Comparison of ENCODE assay signal across 26 cellular contexts in the genomic region with DNA sequence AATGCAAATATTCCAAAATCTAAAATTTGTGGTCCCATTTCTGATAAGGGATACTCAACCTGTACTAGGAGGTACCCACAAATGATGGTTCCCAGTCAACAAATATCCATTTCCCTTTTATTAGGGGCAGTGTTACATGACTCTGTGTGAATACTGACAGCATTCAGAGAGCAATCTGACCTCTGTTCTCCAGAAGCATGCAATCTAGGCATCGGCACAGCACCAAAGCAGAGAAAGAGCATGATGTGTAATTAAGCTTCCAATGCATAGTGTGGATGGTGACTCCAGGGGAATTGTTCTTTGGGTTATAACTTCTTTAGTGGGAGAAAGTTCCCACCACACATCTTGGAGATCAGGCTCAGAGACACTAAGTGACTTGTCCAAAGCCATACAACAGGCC.
DNase-seq lines count a peak whose midpoint lies in the region; ATAC-seq, FAIRE-seq and TF ChIP-seq lines count a peak whose summit lies in the region.
"Had no signal": no experiment of that assay in that cellular context is flagged by ENCODE, and none has a peak within 500 bp of the region (broad histone marks: within the 10 kb centered on the region; RNA-seq: fewer than 3 reads in every experiment).

No MANE protein-coding gene starts in this region.

- no peak for FAIRE-seq in HepG2 (lab: Jason Lieb, UNC)
- FAIRE-seq: A204.1, GM12878, GM12892, GM18507 had no signal

- no peak overlapping the region for H3K4me3 Mint-ChIP-seq in natural killer cell treated with Interleukin-12 subunit alpha and Interleukin-12 subunit beta and Interleukin-15 and Interleukin-18, amount 100 ng/mL, for 72 hours
- H3K4me3 Mint-ChIP-seq: CD14-positive monocyte; CD4-positive, alpha-beta memory T cell; CD4-positive, CD25-positive, alpha-beta regulatory T cell; CD8-positive, alpha-beta memory T cell had no signal

- no peaks in the 10 kb centered on the region for H3K9me3 Mint-ChIP-seq in natural killer cell treated with Interleukin-12 subunit alpha and Interleukin-12 subunit beta and Interleukin-15 and Interleukin-18, amount 100 ng/mL, for 72 hours
- H3K9me3 Mint-ChIP-seq: CD14-positive monocyte; CD8-positive, alpha-beta memory T cell had no signal

- no peak overlapping the region for H2BK5ac ChIP-seq in mesendoderm (ENCODE audit: low read length)

- WGBS in liver = 40% methylated on average over 1 of the region's 1 CpG
- no CpG with 5 or more reads among the region's 1 CpG for WGBS in HepG2 (ENCODE audit: low lambda C conversion rate)
- no CpG with 5 or more reads among the region's 1 CpG for WGBS in mesendoderm (ENCODE audit: extremely low coverage, insufficient coverage, low lambda C conversion rate)

- ATAC-seq in HepG2 (no peak), left lobe of liver (peak; percentile 58)
- no peak for ATAC-seq in natural killer cell treated with Interleukin-12 subunit alpha and Interleukin-12 subunit beta and Interleukin-15 and Interleukin-18, amount 100 ng/mL, for 72 hours
- ATAC-seq: GM12878 had no signal

- no peaks in the 10 kb centered on the region for H3K9me3 ChIP-seq in liver (ENCODE audit: control insufficient read depth in 4 of 4, low read length in 3 of 4)
- H3K9me3 ChIP-seq in HepG2 (ENCODE audit: low read length) = no peaks in the 10 kb centered on the region
- H3K9me3 ChIP-seq: BE2C, BLaER1 had no signal

- no peak overlapping the region for H3K18ac ChIP-seq in mesendoderm (ENCODE audit: low read length)

- no peak overlapping the region for H4K8ac ChIP-seq in mesendoderm (ENCODE audit: low read depth, low read length)

- H3K4me3 ChIP-seq in liver (ENCODE audit: low read depth in 1 of 3, low read length in 3 of 3) (no peak overlapping the region), HepG2 (replicated peaks in 1 of 3; ENCODE audit: insufficient read depth in 1 of 3, low read depth in 2 of 3, low read length in 3 of 3) (no peak overlapping the region), mesendoderm (ENCODE audit: low read length) (no peak overlapping the region)
- H3K4me3 ChIP-seq: BLaER1, GM12878 had no signal

- H3K36me3 Mint-ChIP-seq in natural killer cell treated with Interleukin-12 subunit alpha and Interleukin-12 subunit beta and Interleukin-15 and Interleukin-18, amount 100 ng/mL, for 72 hours = no peaks in the 10 kb centered on the region
- H3K36me3 Mint-ChIP-seq: CD14-positive monocyte; CD4-positive, alpha-beta memory T cell; CD4-positive, CD25-positive, alpha-beta regulatory T cell; CD8-positive, alpha-beta memory T cell had no signal

- POLR2A ChIA-PET in HepG2 (lab: Yijun Ruan, JAX) = no interaction called here

- no peak overlapping the region for H3K27ac Mint-ChIP-seq in natural killer cell treated with Interleukin-12 subunit alpha and Interleukin-12 subunit beta and Interleukin-15 and Interleukin-18, amount 100 ng/mL, for 72 hours
- H3K27ac Mint-ChIP-seq: CD14-positive monocyte; CD4-positive, alpha-beta memory T cell; CD4-positive, CD25-positive, alpha-beta regulatory T cell; CD8-positive, alpha-beta memory T cell had no signal

- peak overlapping the region; percentile 35 for H2AK5ac ChIP-seq in mesendoderm (ENCODE audit: low read length)

- peaks cover 25 to 38% of the 10 kb centered on the region in 2 donors for H3K27me3 Mint-ChIP-seq in natural killer cell treated with Interleukin-12 subunit alpha and Interleukin-12 subunit beta and Interleukin-15 and Interleukin-18, amount 100 ng/mL, for 72 hours
- H3K27me3 Mint-ChIP-seq: CD4-positive, CD25-positive, alpha-beta regulatory T cell had no signal

- CTCF ChIA-PET in HepG2 (lab: Yijun Ruan, JAX; ENCODE audit: low intra/inter-chr PET ratio, low total read pairs) = no interaction called here

- no peak overlapping the region for H3K23ac ChIP-seq in mesendoderm (ENCODE audit: low read length)

- no peak overlapping the region for H2BK15ac ChIP-seq in mesendoderm (replicated peaks; ENCODE audit: low read depth)

- H3K9ac ChIP-seq in liver (ENCODE audit: low read depth in 1 of 2, low read length in 2 of 2) (peak overlapping the region in 1 of 2 donors; percentile 43), HepG2 (ENCODE audit: insufficient read depth, low read depth, low read length) (no peak overlapping the region), mesendoderm (ENCODE audit: low read length) (no peak overlapping the region)
- H3K9ac ChIP-seq: BLaER1 had no signal

- BruUV-seq in HepG2 (replicated peaks; lab: Mats Ljungman, UMichigan) = no TSS peak

- no peaks in the 10 kb centered on the region for H3K79me1 ChIP-seq in mesendoderm (ENCODE audit: low read length)

- TF ChIP-seq RAD21 in liver (IDR thresholded peaks at IDR 0.05) (no peak), HepG2 (CRISPR knock-in tag; IDR thresholded peaks at IDR 0.05) (no peak)

- H3K4me1 ChIP-seq in liver (ENCODE audit: control insufficient read depth in 4 of 4, insufficient read depth in 4 of 4, low read length in 3 of 4) (peaks cover 0 to 25% (median 20%) of the 10 kb centered on the region in 4 donors), HepG2 (ENCODE audit: insufficient read depth, low read length) (no peaks in the 10 kb centered on the region), mesendoderm (ENCODE audit: control insufficient read depth, low read depth, low read length) (peaks cover 2% of the 10 kb centered on the region)

- no peak overlapping the region for H3K4ac ChIP-seq in mesendoderm (ENCODE audit: low read depth, low read length)

- intact Hi-C loops in HepG2 (cut with micrococcal nuclease; ENCODE audit: unreplicated experiment) = no loop called here

- H3K56ac ChIP-seq in mesendoderm (ENCODE audit: low read length) = no peak overlapping the region

- H3K36me3 ChIP-seq in liver (ENCODE audit: control insufficient read depth in 4 of 4, insufficient read depth in 3 of 4, low read depth in 1 of 4, low read length in 3 of 4) = no peaks in the 10 kb centered on the region
- no peaks in the 10 kb centered on the region for H3K36me3 ChIP-seq in HepG2 (replicated peaks in 1 of 2; ENCODE audit: control insufficient read depth in 1 of 2, insufficient read depth in 2 of 2, low read length in 2 of 2)
- H3K36me3 ChIP-seq in mesendoderm (ENCODE audit: control insufficient read depth, insufficient read depth, low read length) = no peaks in the 10 kb centered on the region
- H3K36me3 ChIP-seq: BE2C, BLaER1 had no signal

- no peak overlapping the region for H2AFZ ChIP-seq in HepG2 (ENCODE audit: low read length)

- H4K5ac ChIP-seq in mesendoderm (ENCODE audit: low read length) = no peak overlapping the region

- no peaks in the 10 kb centered on the region for H4K20me1 ChIP-seq in HepG2 (ENCODE audit: insufficient read depth, low read length)
- H4K20me1 ChIP-seq: BLaER1 had no signal

- H3K27me3 ChIP-seq in liver (ENCODE audit: control insufficient read depth in 4 of 4, insufficient read depth in 4 of 4, low read length in 3 of 4) (no peaks in the 10 kb centered on the region), HepG2 (ENCODE audit: control insufficient read depth in 1 of 2, insufficient read depth in 2 of 2, low read length in 2 of 2) (no peaks in the 10 kb centered on the region; a peak in 1 of 5 replicates), mesendoderm (ENCODE audit: insufficient read depth, low read length, poor library complexity) (no peaks in the 10 kb centered on the region)
- H3K27me3 ChIP-seq: BE2C, BLaER1 had no signal

- H2BK120ac ChIP-seq in mesendoderm (ENCODE audit: low read depth, low read length) = no peak overlapping the region

- no peak for TF ChIP-seq CTCF in liver (IDR thresholded peaks at IDR 0.05; ENCODE audit: low read depth, low read length, missing input control)
- TF ChIP-seq CTCF in HepG2 (CRISPR knock-in tag; IDR thresholded peaks at IDR 0.05) = no peak

- no peak for DNase-seq in HepG2 (ENCODE audit: low spot score)
- no peak for DNase-seq in left lobe of liver (ENCODE audit: low spot score)
- DNase-seq in mesendoderm = no peak
- no peak for DNase-seq in natural killer cell treated with Interleukin-12 subunit alpha and Interleukin-12 subunit beta and Interleukin-15 and Interleukin-18, amount 100 ng/mL, for 72 hours (ENCODE audit: low spot score)
- DNase-seq in NCI-H226 = no peak
- DNase-seq: 8988T; ACHN; BE2C; C1 segment of cervical spinal cord; CD4-positive, alpha-beta memory T cell; CD4-positive, CD25-positive, alpha-beta regulatory T cell; CD8-positive, alpha-beta memory T cell; COR-L47; DMS 273 treated with DMSO at 0.1 percent for 48 hours; DMS153; DMS79; DND-41; EL; GDM1 had no signal

- H3K4me2 ChIP-seq in HepG2 (ENCODE audit: low read depth, low read length) (no peak overlapping the region), mesendoderm (ENCODE audit: low read length) (no peak overlapping the region)
- H3K4me2 ChIP-seq: BLaER1 had no signal

- H3K27ac ChIP-seq in liver (ENCODE audit: low read depth in 1 of 2, low read length in 2 of 2) (peak overlapping the region; percentile 0 to 36), HepG2 (ENCODE audit: extremely low read length, insufficient read depth, low read length) (no peak overlapping the region), mesendoderm (ENCODE audit: low read depth, low read length) (no peak overlapping the region)
- H3K27ac ChIP-seq: BLaER1 had no signal

- in situ Hi-C loops in HepG2 (cut with HindIII; ENCODE audit: extremely low pct_ligation_motif_present, low pct_unique_long_range_greater_than_20kb) = no loop called here

- H3K79me2 ChIP-seq in HepG2 (ENCODE audit: insufficient read depth, low read length) (no peaks in the 10 kb centered on the region), mesendoderm (ENCODE audit: control insufficient read depth, insufficient read depth, low read length) (no peaks in the 10 kb centered on the region)

- H3K4me1 Mint-ChIP-seq in natural killer cell treated with Interleukin-12 subunit alpha and Interleukin-12 subunit beta and Interleukin-15 and Interleukin-18, amount 100 ng/mL, for 72 hours (ENCODE audit: low read depth in 2 of 2) = no peaks in the 10 kb centered on the region
- H3K4me1 Mint-ChIP-seq: CD4-positive, alpha-beta memory T cell; CD4-positive, CD25-positive, alpha-beta regulatory T cell; CD8-positive, alpha-beta memory T cell had no signal

- no peak for TF ChIP-seq POLR2A in HepG2 (IDR thresholded peaks at IDR 0.05; ENCODE audit: insufficient read depth in 1 of 2, low read depth in 2 of 2, low read length in 2 of 2)

- TF ChIP-seq EP300 in HepG2 (IDR thresholded peaks at IDR 0.05; ENCODE audit: low read depth in 2 of 2, low read length in 2 of 2) (no peak), HepG2 (CRISPR knock-in tag; IDR thresholded peaks at IDR 0.05; ENCODE audit: borderline replicate concordance) (no peak)

TF ChIP-seq in liver, 16 proteins besides CTCF, POLR2A, EP300 and RAD21 (continues in another document):
- peak in 1 of 2 donors; percentile 28 for TF ChIP-seq HNF4A (conservative IDR thresholded peaks at IDR 0.05)

TF ChIP-seq in HepG2, 621 proteins besides CTCF, POLR2A, EP300 and RAD21 (continues in another document):
- no peak for TF ChIP-seq DR1 (CRISPR knock-in tag; IDR thresholded peaks at IDR 0.05)
- TF ChIP-seq RARA (CRISPR knock-in tag; IDR thresholded peaks at IDR 0.05) = no peak
- TF ChIP-seq, protein P1, sequence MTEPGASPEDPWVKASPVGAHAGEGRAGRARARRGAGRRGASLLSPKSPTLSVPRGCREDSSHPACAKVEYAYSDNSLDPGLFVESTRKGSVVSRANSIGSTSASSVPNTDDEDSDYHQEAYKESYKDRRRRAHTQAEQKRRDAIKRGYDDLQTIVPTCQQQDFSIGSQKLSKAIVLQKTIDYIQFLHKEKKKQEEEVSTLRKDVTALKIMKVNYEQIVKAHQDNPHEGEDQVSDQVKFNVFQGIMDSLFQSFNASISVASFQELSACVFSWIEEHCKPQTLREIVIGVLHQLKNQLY (CRISPR knock-in tag; IDR thresholded peaks at IDR 0.05) = no peak

Comparison
In these comparisons a context has a peak if more than half of its experiments do, and no peak if none do; other contexts are left out.
1. H3K27ac ChIP-seq: peak in liver (2 of 2); none in HepG2 (single experiment) and mesendoderm (single experiment).